In genomic region chr12:42023733-42024494, GRCh38 we compare ENCODE assay signal across 8 cellular contexts.
DNase-seq lines count a peak whose midpoint lies in the region; ATAC-seq and TF ChIP-seq lines count a peak whose summit lies in the region.

No MANE protein-coding gene starts in this region.

- TF ChIP-seq EP300 in gastroesophageal sphincter (IDR thresholded peaks at IDR 0.05): no peak

- H3K4me1 ChIP-seq in gastroesophageal sphincter: peaks cover 0 to 4% (median 0%) of the 10 kb centered on the region in 3 donors

- TF ChIP-seq CTCF in gastroesophageal sphincter (IDR thresholded peaks at IDR 0.05): peak; percentile 82 to 95 (median 88)

- peak overlapping the region; percentile 28 to 45 for H3K4me3 ChIP-seq in gastroesophageal sphincter

- H3K27me3 ChIP-seq in gastroesophageal sphincter: no peaks in the 10 kb centered on the region

- H3K27ac ChIP-seq in gastroesophageal sphincter (no peak overlapping the region), substantia nigra (ENCODE audit: low read depth, low read length, poor library complexity, severe bottlenecking) (no peak overlapping the region)

- H3K36me3 ChIP-seq in gastroesophageal sphincter: no peaks in the 10 kb centered on the region

- 17 to 45% methylated on average over 6 to 16 of the region's 25 CpGs for WGBS in gastroesophageal sphincter (ENCODE audit: low coverage in 1 of 2), 2 donors

- peak; percentile 86 for DNase-seq in D341Med (ENCODE audit: low spot score)
- peak; percentile 20 for DNase-seq in HS-5 (ENCODE audit: low read depth)
- peak; percentile 59 for DNase-seq in RKO (ENCODE audit: low spot score)
- DNase-seq in activated effector memory CD4-positive, alpha-beta T cell treated with anti-CD3 and anti-CD28 coated beads, Interleukin-2, amount 50 U/mL, for 16 hours: peak; percentile 87
- DNase-seq in occipital lobe (lab: John Stamatoyannopoulos, UW): peak; percentile 62
- DNase-seq in substantia nigra (lab: John Stamatoyannopoulos, UW): peak in 47 of 49 donors; percentile 3 to 81 (median 54)

- ATAC-seq in GM21381 (IDR thresholded peaks at IDR 0.05; ENCODE audit: unreplicated experiment): peak; percentile 86
- peak; percentile 82 for ATAC-seq in gastroesophageal sphincter

- no peak for TF ChIP-seq POLR2A in gastroesophageal sphincter (IDR thresholded peaks at IDR 0.05)

- no peaks in the 10 kb centered on the region for H3K9me3 ChIP-seq in gastroesophageal sphincter

Comparison
In these comparisons a context has a peak if more than half of its experiments do, and no peak if none do; other contexts are left out.
1. DNase-seq: peak in every context shown above with its lines; median percentile 87 in activated effector memory CD4-positive, alpha-beta T cell treated with anti-CD3 and anti-CD28 coated beads, Interleukin-2, amount 50 U/mL, for 16 hours; 86 in D341Med; 62 in occipital lobe; 59 in RKO; 54 in substantia nigra; 20 in HS-5.